In the genomic region with DNA sequence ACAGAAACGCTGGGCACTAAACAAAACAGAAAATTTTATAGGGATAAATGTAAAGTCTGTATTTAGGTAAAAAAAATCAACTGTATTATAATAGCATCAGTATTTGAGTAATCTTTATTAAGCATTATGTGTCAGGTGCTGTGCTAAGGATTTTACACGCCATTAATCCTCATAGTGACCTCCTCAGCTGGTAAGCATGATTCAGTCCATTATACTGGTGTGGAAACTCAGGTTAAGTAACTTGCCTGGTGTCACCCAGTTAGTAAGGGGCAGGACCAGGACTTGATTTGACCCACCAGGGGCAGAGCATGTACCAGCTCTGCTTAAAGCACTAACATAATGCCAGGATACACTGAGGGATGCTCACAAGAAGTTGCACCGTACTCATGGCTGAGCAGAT, we compare ENCODE assay signal across 21 cellular contexts. TPM values are rescaled to one million over a fixed set of nuclear protein-coding genes. Genes with fewer than 3 reads are reported as not detected.
DNase-seq lines count a peak whose midpoint lies in the region; ATAC-seq, FAIRE-seq and TF ChIP-seq lines count a peak whose summit lies in the region.
"Had no signal": no experiment of that assay in that cellular context is flagged by ENCODE, and none has a peak within 500 bp of the region (broad histone marks: within the 10 kb centered on the region; RNA-seq: fewer than 3 reads in every experiment).

No MANE protein-coding gene starts in this region.

- BruUV-seq in GM12878 (replicated peaks; lab: Mats Ljungman, UMichigan) = no TSS peak

- no peak for TF ChIP-seq RAD21 in GM12878 (IDR thresholded peaks at IDR 0.05; ENCODE audit: insufficient read depth, low read depth, low read length)

- H4K20me1 ChIP-seq in GM12878 (ENCODE audit: control insufficient read depth, insufficient read depth) = no peaks in the 10 kb centered on the region

- H3K79me2 ChIP-seq in GM12878 (ENCODE audit: control insufficient read depth, insufficient read depth, low read length) = no peaks in the 10 kb centered on the region

- H3K27me3 ChIP-seq in GM12878 (replicated peaks in 1 of 2; ENCODE audit: control insufficient read depth in 2 of 2, insufficient read depth in 2 of 2, low read length in 1 of 2) = peaks cover 4% of the 10 kb centered on the region in 2 experiments; a peak in 3 of 4 replicates
- H3K27me3 ChIP-seq: SJCRH30 had no signal

- H2AFZ ChIP-seq in GM12878 (ENCODE audit: control insufficient read depth, low read depth, low read length) = no peak overlapping the region

- SMC1A ChIA-PET in GM12878 (lab: Charles Lee; ENCODE audit: uncharacterized antibody, unreplicated experiment) = interaction anchor here (0.7 to 1.6 kb wide), 5 partner anchors 16 to 103 kb away, joined by 3 to 8 read pairs (median 3); no protein-coding TSS in a partner anchor

- peaks cover 19% of the 10 kb centered on the region for H3K4me1 ChIP-seq in GM12878 (ENCODE audit: control insufficient read depth, insufficient read depth, low read length)
- H3K4me1 ChIP-seq: psoas muscle had no signal

- DNase-seq in GM12878 (ENCODE audit: low read depth, low spot score) = no peak
- peak; percentile 67 for DNase-seq in kidney tubule cell (ENCODE audit: low spot score)
- no peak for DNase-seq in MV-4-11 (lab: John Stamatoyannopoulos, UW)
- no peak for DNase-seq in COR-L47 (lab: John Stamatoyannopoulos, UW)
- DNase-seq: aorta; dermis blood vessel endothelial cell; left cardiac atrium; NCI-H1694; NCI-H524 treated with DMSO at 0.1 percent for 48 hours; psoas muscle; SJCRH30; stimulated activated CD4-positive, alpha-beta T cell treated with anti-CD3 and anti-CD28 coated beads, Interleukin-1b, Interleukin-23, amount 100 ng/mL, for 48 hours; T-helper 1 cell had no signal

- 83% methylated on average over 3 of the region's 3 CpGs for WGBS in GM12878 (ENCODE audit: insufficient coverage, insufficient replicate concordance, low lambda C conversion rate, missing lambda C conversion rate)

- CTCF ChIA-PET in GM12878 (lab: Yijun Ruan, JAX) = interaction anchor here (0.6 to 0.9 kb wide), 2 partner anchors 20 to 27 kb away, joined by 3 read pairs; no protein-coding TSS in a partner anchor

- peak overlapping the region; percentile 97 for H3K27ac ChIP-seq in 22Rv1
- H3K27ac ChIP-seq in GM12878 (ENCODE audit: control insufficient read depth, insufficient read depth) = no peak overlapping the region
- H3K27ac ChIP-seq: neutrophil, psoas muscle, SJCRH30, skin epidermis had no signal

- ATAC-seq in GM18517 (IDR thresholded peaks at IDR 0.05; ENCODE audit: unreplicated experiment) (peak; percentile 20), GM12878 (peak; percentile 7; the same call in 2 of the 3 replicates), HG02885 (IDR thresholded peaks at IDR 0.05; ENCODE audit: poor library complexity, unreplicated experiment) (no peak)
- ATAC-seq: left cardiac atrium, psoas muscle had no signal

- TF ChIP-seq CTCF in 22Rv1 (IDR thresholded peaks at IDR 0.05) (no peak), GM12878 (IDR thresholded peaks at IDR 0.05 in 2 of 3, conservative IDR thresholded peaks at IDR 0.05 in 1 of 3; ENCODE audit: control insufficient read depth in 2 of 3, extremely low read depth in 1 of 3, insufficient read depth in 1 of 3, low read depth in 3 of 3, low read length in 3 of 3) (no peak)

- no peak overlapping the region for H3K4me3 ChIP-seq in GM12878
- H3K4me3 ChIP-seq: psoas muscle, SJCRH30, skin epidermis had no signal

- in situ Hi-C loops in GM12878 (cut with MboI) = no loop called here

- no peaks in the 10 kb centered on the region for H3K36me3 ChIP-seq in GM12878 (ENCODE audit: control insufficient read depth in 2 of 2, insufficient read depth in 2 of 2, low read length in 1 of 2)
- H3K36me3 ChIP-seq: neutrophil, SJCRH30 had no signal

- TF ChIP-seq EP300 in GM12878 (IDR thresholded peaks at IDR 0.05; ENCODE audit: borderline replicate concordance in 1 of 2, control insufficient read depth in 1 of 2, low read depth in 2 of 2, low read length in 2 of 2) = no peak

- intact Hi-C loops in GM12878 (cut with micrococcal nuclease; ENCODE audit: unreplicated experiment) = no loop called here

- no peak for TF ChIP-seq POLR2A in GM12878 (IDR thresholded peaks at IDR 0.05; ENCODE audit: low read depth, low read length)

- peak; percentile 31 for FAIRE-seq in GM12878 (lab: Jason Lieb, UNC)
- FAIRE-seq: D721Med, endometrium, RCC 7860 had no signal

- RAD21 ChIA-PET in GM12878 (lab: Charles Lee; ENCODE audit: unreplicated experiment) = interaction anchor here (1.1 kb wide), 1 partner anchor 33 kb away, joined by 3 read pairs; no protein-coding TSS in a partner anchor

- H3K4me2 ChIP-seq in GM12878 (ENCODE audit: control insufficient read depth, insufficient read depth) = peak overlapping the region; percentile 63

- no peak overlapping the region for H3K9ac ChIP-seq in GM12878 (ENCODE audit: control insufficient read depth, insufficient read depth, low read length)

- POLR2A ChIA-PET in GM12878 (lab: Charles Lee) = interaction anchor here (1.2 kb wide), 1 partner anchor 29 kb away, joined by 3 read pairs; no protein-coding TSS in a partner anchor

- H3K9me3 ChIP-seq in GM12878 (replicated peaks; ENCODE audit: control insufficient read depth, insufficient read depth, low read length) = no peaks in the 10 kb centered on the region
- H3K9me3 ChIP-seq: neutrophil, psoas muscle, SJCRH30 had no signal

TF ChIP-seq in GM12878, 131 proteins besides CTCF, POLR2A, EP300 and RAD21 (continues in another document):
- TF ChIP-seq SRF (IDR thresholded peaks at IDR 0.05; ENCODE audit: low read depth in 2 of 2, low read length in 2 of 2) = no peak
- no peak for TF ChIP-seq SREBF2 (IDR thresholded peaks at IDR 0.05; ENCODE audit: low read length)
- no peak for TF ChIP-seq CHD2 (IDR thresholded peaks at IDR 0.05; ENCODE audit: borderline replicate concordance, low read depth, low read length)
- no peak for TF ChIP-seq FOXM1 (IDR thresholded peaks at IDR 0.05; ENCODE audit: low read depth, low read length)
- TF ChIP-seq, protein P1, sequence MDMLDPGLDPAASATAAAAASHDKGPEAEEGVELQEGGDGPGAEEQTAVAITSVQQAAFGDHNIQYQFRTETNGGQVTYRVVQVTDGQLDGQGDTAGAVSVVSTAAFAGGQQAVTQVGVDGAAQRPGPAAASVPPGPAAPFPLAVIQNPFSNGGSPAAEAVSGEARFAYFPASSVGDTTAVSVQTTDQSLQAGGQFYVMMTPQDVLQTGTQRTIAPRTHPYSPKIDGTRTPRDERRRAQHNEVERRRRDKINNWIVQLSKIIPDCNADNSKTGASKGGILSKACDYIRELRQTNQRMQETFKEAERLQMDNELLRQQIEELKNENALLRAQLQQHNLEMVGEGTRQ (IDR thresholded peaks at IDR 0.05; ENCODE audit: borderline replicate concordance, low read depth, low read length) = no peak
- TF ChIP-seq ZZZ3 (IDR thresholded peaks at IDR 0.05; ENCODE audit: control insufficient read depth, insufficient read length, low read depth) = no peak
- TF ChIP-seq, protein P2, sequence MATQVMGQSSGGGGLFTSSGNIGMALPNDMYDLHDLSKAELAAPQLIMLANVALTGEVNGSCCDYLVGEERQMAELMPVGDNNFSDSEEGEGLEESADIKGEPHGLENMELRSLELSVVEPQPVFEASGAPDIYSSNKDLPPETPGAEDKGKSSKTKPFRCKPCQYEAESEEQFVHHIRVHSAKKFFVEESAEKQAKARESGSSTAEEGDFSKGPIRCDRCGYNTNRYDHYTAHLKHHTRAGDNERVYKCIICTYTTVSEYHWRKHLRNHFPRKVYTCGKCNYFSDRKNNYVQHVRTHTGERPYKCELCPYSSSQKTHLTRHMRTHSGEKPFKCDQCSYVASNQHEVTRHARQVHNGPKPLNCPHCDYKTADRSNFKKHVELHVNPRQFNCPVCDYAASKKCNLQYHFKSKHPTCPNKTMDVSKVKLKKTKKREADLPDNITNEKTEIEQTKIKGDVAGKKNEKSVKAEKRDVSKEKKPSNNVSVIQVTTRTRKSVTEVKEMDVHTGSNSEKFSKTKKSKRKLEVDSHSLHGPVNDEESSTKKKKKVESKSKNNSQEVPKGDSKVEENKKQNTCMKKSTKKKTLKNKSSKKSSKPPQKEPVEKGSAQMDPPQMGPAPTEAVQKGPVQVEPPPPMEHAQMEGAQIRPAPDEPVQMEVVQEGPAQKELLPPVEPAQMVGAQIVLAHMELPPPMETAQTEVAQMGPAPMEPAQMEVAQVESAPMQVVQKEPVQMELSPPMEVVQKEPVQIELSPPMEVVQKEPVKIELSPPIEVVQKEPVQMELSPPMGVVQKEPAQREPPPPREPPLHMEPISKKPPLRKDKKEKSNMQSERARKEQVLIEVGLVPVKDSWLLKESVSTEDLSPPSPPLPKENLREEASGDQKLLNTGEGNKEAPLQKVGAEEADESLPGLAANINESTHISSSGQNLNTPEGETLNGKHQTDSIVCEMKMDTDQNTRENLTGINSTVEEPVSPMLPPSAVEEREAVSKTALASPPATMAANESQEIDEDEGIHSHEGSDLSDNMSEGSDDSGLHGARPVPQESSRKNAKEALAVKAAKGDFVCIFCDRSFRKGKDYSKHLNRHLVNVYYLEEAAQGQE (IDR thresholded peaks at IDR 0.05; ENCODE audit: low read depth, low read length) = no peak

RNA-seq across cellular contexts. Expression of a gene that starts 4.8 kb away (rescaled TPM):
- 0.59 and 0.92 TPM in 2 replicates for total RNA-seq in GM12878 (2013; cell fraction: nucleolus; rRNA removed)
- total RNA-seq in GM12878 (2014; rRNA removed) = 0.76 and 0.79 TPM in 2 replicates
- 0.69 and 0.72 TPM in 2 replicates for total RNA-seq in GM12878 (2014; rRNA removed; fragmentation: Illumina TruSeq; extraction: Trizol)
- 0.97 and 1.0 TPM in 2 replicates for total RNA-seq in GM12878 (2021)
- 0.29 TPM for polyA plus RNA-seq in GM12878 (2011; ENCODE audit: low read depth)
- polyA plus RNA-seq in GM12878 (2011; rRNA removed) = 1.3 TPM in 2 replicates
- 0.74 and 0.79 TPM in 2 replicates for polyA plus RNA-seq in GM12878 (2011; cell fraction: cytosol; rRNA removed)
- 0.75 and 0.80 TPM in 2 replicates for polyA plus RNA-seq in GM12878 (2011; cell fraction: nucleus; rRNA removed)
- polyA plus RNA-seq in GM12878 (2012) = 0.52 and 0.62 TPM in 2 replicates
- 0.98 and 2.4 TPM in 2 replicates for polyA plus RNA-seq in GM12878 (2014; fragmentation: Illumina TruSeq; extraction: Trizol)
- polyA plus RNA-seq in GM12878 (2014; fragmentation: Nextera tagmentation; extraction: Ambion mirVana) = under 1 TPM; 0.40 to 0.42 TPM
- 0.76 and 1.1 TPM in 2 replicates for polyA plus RNA-seq in GM12878 (2014; rRNA removed)
- under 1 TPM; 0.29 to 0.75 TPM for polyA plus RNA-seq in GM12878 (2016; fragmentation: Nextera tagmentation; extraction: Ambion mirVana)
- 2.2 and 2.4 TPM in 2 replicates for polyA minus RNA-seq in GM12878 (2011; rRNA and poly(A)+ RNA removed)
- polyA minus RNA-seq in GM12878 (2011; cell fraction: cytosol; rRNA and poly(A)+ RNA removed) = 0.67 and 0.94 TPM in 2 replicates
- polyA minus RNA-seq in GM12878 (2011; cell fraction: nucleus; rRNA and poly(A)+ RNA removed) = 1.1 and 2.2 TPM in 2 replicates
